22 cellular contexts compared by ENCODE assay signal in genomic region chr2:178328037-178328436, GRCh38.
A peak's percentile ranks its signal among the peaks of the same experiment; 100 is the strongest.
DNase-seq lines count a peak whose midpoint lies in the region; ATAC-seq and TF ChIP-seq lines count a peak whose summit lies in the region.
"Had no signal": no experiment of that assay in that cellular context is flagged by ENCODE, and none has a peak within 500 bp of the region (broad histone marks: within the 10 kb centered on the region; RNA-seq: fewer than 3 reads in every experiment).

No MANE protein-coding gene starts in this region.

- no peaks in the 10 kb centered on the region for H3K36me3 ChIP-seq in adipocyte (ENCODE audit: control insufficient read depth, insufficient read depth, low read length, severe bottlenecking)
- no peaks in the 10 kb centered on the region for H3K36me3 ChIP-seq in fibroblast of lung (ENCODE audit: control insufficient read depth, insufficient read depth, low read length)
- H3K36me3 ChIP-seq: adrenal gland, BE2C, colonic mucosa had no signal

- no peak overlapping the region for H2AFZ ChIP-seq in fibroblast of lung (ENCODE audit: low read length)

- H3K27me3 ChIP-seq in adipocyte (replicated peaks; ENCODE audit: control insufficient read depth, insufficient read depth, low read length) = no peaks in the 10 kb centered on the region
- H3K27me3 ChIP-seq in fibroblast of lung (ENCODE audit: control insufficient read depth, insufficient read depth, low read length) = no peaks in the 10 kb centered on the region
- H3K27me3 ChIP-seq: adrenal gland, BE2C, colonic mucosa had no signal

- H3K4me2 ChIP-seq in fibroblast of lung (ENCODE audit: extremely low read depth, insufficient read depth, low read length) = no peak overlapping the region

- peak; percentile 34 for DNase-seq in adipocyte (ENCODE audit: low read depth)
- DNase-seq in fibroblast of lung (ENCODE audit: low read depth in 2 of 2) = peak; percentile 48 to 64
- DNase-seq in midbrain (lab: John Stamatoyannopoulos, UW) = peak; percentile 16
- DNase-seq in superior temporal gyrus (ENCODE audit: extremely low spot score) = peak; percentile 32
- no peak for DNase-seq in NCI-H526 treated with DMSO at 0.1 percent for 48 hours (lab: John Stamatoyannopoulos, UW)
- no peak for DNase-seq in mesenteric fat pad (ENCODE audit: low spot score)
- DNase-seq: activated CD4-positive, CD25-positive, alpha-beta regulatory T cell treated with anti-CD3 and anti-CD28 coated beads, Interleukin-2, amount 50 U/mL, for 72 hours; adrenal gland; BE2C; colonic mucosa; DMS 273 treated with DMSO at 0.1 percent for 48 hours; immature natural killer cell; MV-4-11; NCI-H2029 treated with DMSO at 0.1 percent for 48 hours; NCI-H524 treated with DMSO at 0.1 percent for 48 hours; occipital lobe; stimulated activated CD4-positive, alpha-beta T cell treated with anti-CD3 and anti-CD28 coated beads, Interleukin-4, amount 100 ng/mL, for 4 hours; stimulated activated CD8-positive, alpha-beta memory T cell treated with anti-CD3 and anti-CD28 coated beads, Interleukin-4, amount 100 ng/mL, for 48 hours; T-helper 9 cell had no signal

- H3K27ac ChIP-seq in fibroblast of lung (ENCODE audit: insufficient read depth, low read length) = no peak overlapping the region
- H3K27ac ChIP-seq: adrenal gland, colonic mucosa, SK-N-MC, skin epidermis had no signal

- no peak for ATAC-seq in GM21423 (IDR thresholded peaks at IDR 0.05; ENCODE audit: unreplicated experiment)

- no peaks in the 10 kb centered on the region for H4K20me1 ChIP-seq in fibroblast of lung (ENCODE audit: control insufficient read depth, extremely low read depth, insufficient read depth, low read length)

- H3K9ac ChIP-seq in adipocyte (ENCODE audit: low read length) (no peak overlapping the region), fibroblast of lung (ENCODE audit: insufficient read depth, low read length) (no peak overlapping the region)

- H3K4me3 ChIP-seq in adipocyte (ENCODE audit: low read length) (no peak overlapping the region), fibroblast of lung (replicated peaks in 1 of 4; ENCODE audit: control extremely low read depth in 1 of 4, insufficient read depth in 1 of 4, low read depth in 3 of 4, low read length in 4 of 4) (no peak overlapping the region)
- H3K4me3 ChIP-seq: adrenal gland, colonic mucosa, SK-N-MC, skin epidermis had no signal

- no peaks in the 10 kb centered on the region for H3K9me3 ChIP-seq in adipocyte (ENCODE audit: control insufficient read depth, low read length)
- no peaks in the 10 kb centered on the region for H3K9me3 ChIP-seq in fibroblast of lung (ENCODE audit: control insufficient read depth, insufficient read depth, low read depth, low read length)
- H3K9me3 ChIP-seq: adrenal gland, BE2C, colonic mucosa had no signal

- no peak for TF ChIP-seq CTCF in fibroblast of lung (conservative IDR thresholded peaks at IDR 0.05 in 1 of 2, IDR thresholded peaks at IDR 0.05 in 1 of 2; ENCODE audit: low read depth in 1 of 2, low read length in 2 of 2)

- no peaks in the 10 kb centered on the region for H3K79me2 ChIP-seq in fibroblast of lung (ENCODE audit: control insufficient read depth, insufficient read depth, low read length)

- H3K4me1 ChIP-seq in adipocyte (ENCODE audit: control insufficient read depth, insufficient read depth, low read length) (no peaks in the 10 kb centered on the region), fibroblast of lung (ENCODE audit: control insufficient read depth, extremely low read depth, insufficient read depth, low read length) (no peaks in the 10 kb centered on the region)
- H3K4me1 ChIP-seq: adrenal gland, BE2C, colonic mucosa had no signal

Comparison
In these comparisons a context has a peak if more than half of its experiments do, and no peak if none do; other contexts are left out.
1. DNase-seq: peak in adipocyte (single experiment), fibroblast of lung (2 of 2), midbrain (single experiment) and superior temporal gyrus (single experiment); none in NCI-H526 treated with DMSO at 0.1 percent for 48 hours (single experiment) and mesenteric fat pad (single experiment).